8 cellular contexts compared by ENCODE assay signal in the genomic region with DNA sequence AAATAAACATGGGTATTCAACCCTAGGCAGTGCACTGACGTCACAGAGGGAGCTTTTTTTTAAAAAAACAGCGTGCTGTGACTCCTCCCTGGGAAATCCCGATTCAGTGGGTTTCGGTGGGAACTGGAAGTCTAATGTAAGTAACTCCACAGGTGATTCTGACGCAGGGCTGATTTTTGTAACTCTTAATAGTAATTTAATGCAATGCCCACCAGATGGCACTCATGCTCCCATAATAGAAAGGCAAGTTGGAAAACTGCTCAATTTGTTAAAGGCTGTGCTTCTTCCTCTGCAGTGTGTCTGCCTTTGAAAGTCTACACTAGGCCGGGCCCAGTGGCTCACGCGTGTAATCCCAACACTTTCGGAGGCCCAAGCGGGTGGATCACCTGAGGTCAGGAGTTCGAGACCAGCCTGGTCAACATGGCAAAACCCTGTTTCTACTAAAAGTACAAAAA. TPM values are rescaled to one million over a fixed set of nuclear protein-coding genes. Genes with fewer than 3 reads are reported as not detected.
A peak's percentile ranks its signal among the peaks of the same experiment; 100 is the strongest.
DNase-seq lines count a peak whose midpoint lies in the region; ATAC-seq, FAIRE-seq and TF ChIP-seq lines count a peak whose summit lies in the region.

No MANE protein-coding gene starts in this region.

- no peaks in the 10 kb centered on the region for H3K36me3 ChIP-seq in bronchial epithelial cell (ENCODE audit: control insufficient read depth, insufficient read depth, low read length)
- H3K36me3 ChIP-seq in kidney (ENCODE audit: control insufficient read depth in 1 of 2, insufficient read depth in 2 of 2, low read length in 2 of 2) = peaks cover 2 to 17% of the 10 kb centered on the region in 2 donors

- H3K4me3 ChIP-seq in GM12875 (ENCODE audit: low read depth, low read length) (no peak overlapping the region), bronchial epithelial cell (ENCODE audit: low read depth, low read length) (no peak overlapping the region), kidney (ENCODE audit: low read length in 2 of 2) (no peak overlapping the region)

- no peaks in the 10 kb centered on the region for H3K9me3 ChIP-seq in kidney (ENCODE audit: control insufficient read depth in 1 of 2, low read length in 2 of 2)

- H3K9ac ChIP-seq in kidney (ENCODE audit: low read length in 2 of 2) = no peak overlapping the region

- FAIRE-seq in bronchial epithelial cell (lab: Jason Lieb, UNC) (no peak), kidney (lab: Jason Lieb, UNC) (no peak)

- intact Hi-C loops in kidney (cut with DNase I) = no loop called here

- no peak overlapping the region for H3K27ac ChIP-seq in VCaP
- H3K27ac ChIP-seq in kidney (ENCODE audit: low read depth in 2 of 2, low read length in 2 of 2) = no peak overlapping the region

- TF ChIP-seq CTCF in GM12875 (IDR thresholded peaks at IDR 0.05; ENCODE audit: borderline replicate concordance, insufficient read depth, low read depth, low read length) (peak; percentile 45; the same call in 1 of the 2 replicates), VCaP (conservative IDR thresholded peaks at IDR 0.05) (peak; percentile 66), bronchial epithelial cell (IDR thresholded peaks at IDR 0.05; ENCODE audit: insufficient read depth, low read length, severe bottlenecking) (peak; percentile 54), kidney (IDR thresholded peaks at IDR 0.05; ENCODE audit: borderline replicate concordance, extremely low read depth, insufficient read depth) (peak; percentile 52)

- ATAC-seq in HG02885 (IDR thresholded peaks at IDR 0.05; ENCODE audit: poor library complexity, unreplicated experiment) = peak; percentile 93

- no peaks in the 10 kb centered on the region for H3K27me3 ChIP-seq in bronchial epithelial cell (ENCODE audit: control insufficient read depth, insufficient read depth, low read length)

- DNase-seq in A172 (ENCODE audit: low spot score) = peak; percentile 85
- peak; percentile 74 to 82 for DNase-seq in NCI-H2081 (lab: John Stamatoyannopoulos, UW)
- peak; percentile 73 for DNase-seq in bronchial epithelial cell (ENCODE audit: low read depth)
- DNase-seq in kidney = peak; percentile 69
- peak; percentile 53 for DNase-seq in stimulated activated CD4-positive, alpha-beta T cell treated with anti-CD3 and anti-CD28 coated beads, Interleukin-2, amount 100 ng/mL, for 4 hours (ENCODE audit: low read depth)

- H3K4me1 ChIP-seq in kidney (ENCODE audit: control insufficient read depth in 1 of 2, insufficient read depth in 1 of 2, low read depth in 1 of 2, low read length in 2 of 2) = peaks cover 2 to 4% of the 10 kb centered on the region in 2 donors

RNA-seq across cellular contexts. Expression of gene RSU1, which starts 10.9 kb away (rescaled TPM):
- 74.1 and 75.5 TPM in 2 replicates for total RNA-seq in A172 (2014; rRNA removed; shearing (Covaris generic))
- total RNA-seq in bronchial epithelial cell (25.0 and 30.0 TPM in 2 replicates), kidney (72.4 TPM)
- polyA plus RNA-seq in kidney (ENCODE audit: insufficient read depth, low read depth, low replicate concordance) = 44.6 TPM
